ENCODE assay signal across 24 cellular contexts in genomic region chr6:24961852-24962251, GRCh38. TPM values are rescaled to one million over a fixed set of nuclear protein-coding genes. Genes with fewer than 3 reads are reported as not detected.
A peak's percentile ranks its signal among the peaks of the same experiment; 100 is the strongest.
DNase-seq lines count a peak whose midpoint lies in the region; ATAC-seq lines count a peak whose summit lies in the region.
"Had no signal": no experiment of that assay in that cellular context is flagged by ENCODE, and none has a peak within 500 bp of the region (broad histone marks: within the 10 kb centered on the region; RNA-seq: fewer than 3 reads in every experiment).

No MANE protein-coding gene starts in this region.

- no peaks in the 10 kb centered on the region for H3K9me3 ChIP-seq in effector memory CD4-positive, alpha-beta T cell (ENCODE audit: control insufficient read depth, low read length)
- H3K9me3 ChIP-seq: body of pancreas, heart left ventricle, SJCRH30, suprapubic skin had no signal

- H3K27me3 Mint-ChIP-seq in activated T-cell treated with anti-CD3 and anti-CD28 coated beads, Interleukin-2, amount 50 U/mL, for 72 hours (ENCODE audit: low read depth), result no peaks in the 10 kb centered on the region
- H3K27me3 Mint-ChIP-seq in IgD-negative memory B cell, result no peaks in the 10 kb centered on the region
- H3K27me3 Mint-ChIP-seq in stimulated activated memory B cell treated with anti-CD40 and anti-IgM and Interleukin-4, amounts not matched to agents 10 μg/mL and 1 μg/mL and 100 μg/mL, for 72 hours, result no peaks in the 10 kb centered on the region
- H3K27me3 Mint-ChIP-seq in activated T-helper 2 cell treated with anti-CD3 and anti-CD28 coated beads, Interferon-gamma antibody, Interleukin-2, Interleukin-4, amounts not matched to agents 10 μg/mL and 5 μg/mL and 100 μg/mL, durations not matched to agents 14 hours and 24 hours and 36 hours (ENCODE audit: low read depth), result no peaks in the 10 kb centered on the region

- H3K27ac ChIP-seq in effector memory CD4-positive, alpha-beta T cell (ENCODE audit: insufficient read depth, low read length, poor library complexity, severe bottlenecking), result peak overlapping the region; percentile 15
- H3K27ac ChIP-seq: BLaER1 treated with 17β-estradiol and CSF1 and Interleukin-3, amounts not matched to agents 10 nM and 100 nM; body of pancreas; SJCRH30; suprapubic skin had no signal

- intact Hi-C loops in activated T-helper 2 cell treated with anti-CD3 and anti-CD28 coated beads, Interferon-gamma antibody, Interleukin-2, Interleukin-4, amounts not matched to agents 10 μg/mL and 5 μg/mL and 100 μg/mL, durations not matched to agents 14 hours and 24 hours and 36 hours (cut with micrococcal nuclease), result no loop called here

- H3K36me3 Mint-ChIP-seq in activated T-cell treated with anti-CD3 and anti-CD28 coated beads, Interleukin-2, amount 50 U/mL, for 72 hours (ENCODE audit: insufficient read depth in 2 of 2), result peaks cover 5 to 13% of the 10 kb centered on the region in 2 donors
- H3K36me3 Mint-ChIP-seq in IgD-negative memory B cell, result peaks cover 4% of the 10 kb centered on the region
- H3K36me3 Mint-ChIP-seq in stimulated activated memory B cell treated with anti-CD40 and anti-IgM and Interleukin-4, amounts not matched to agents 10 μg/mL and 1 μg/mL and 100 μg/mL, for 72 hours, result peaks cover 26% of the 10 kb centered on the region
- peaks cover 28% of the 10 kb centered on the region for H3K36me3 Mint-ChIP-seq in activated T-helper 2 cell treated with anti-CD3 and anti-CD28 coated beads, Interferon-gamma antibody, Interleukin-2, Interleukin-4, amounts not matched to agents 10 μg/mL and 5 μg/mL and 100 μg/mL, durations not matched to agents 14 hours and 24 hours and 36 hours (ENCODE audit: low read depth)

- peak overlapping the region; percentile 83 for H3K27ac Mint-ChIP-seq in activated T-cell treated with anti-CD3 and anti-CD28 coated beads, Interleukin-2, amount 50 U/mL, for 72 hours
- peak overlapping the region in 2 of 3 donors; percentile 16 to 24 for H3K27ac Mint-ChIP-seq in IgD-negative memory B cell
- peak overlapping the region; percentile 65 for H3K27ac Mint-ChIP-seq in stimulated activated memory B cell treated with anti-CD40 and anti-IgM and Interleukin-4, amounts not matched to agents 10 μg/mL and 1 μg/mL and 100 μg/mL, for 72 hours
- H3K27ac Mint-ChIP-seq in activated T-helper 2 cell treated with anti-CD3 and anti-CD28 coated beads, Interferon-gamma antibody, Interleukin-2, Interleukin-4, amounts not matched to agents 10 μg/mL and 5 μg/mL and 100 μg/mL, durations not matched to agents 14 hours and 24 hours and 36 hours, result no peak overlapping the region

- ATAC-seq in activated T-cell treated with anti-CD3 and anti-CD28 coated beads, Interleukin-2, amount 50 U/mL, for 72 hours (replicated peaks in 1 of 2), result no peak
- no peak for ATAC-seq in stimulated activated memory B cell treated with anti-CD40 and anti-IgM and Interleukin-4, amounts not matched to agents 10 μg/mL and 1 μg/mL and 100 μg/mL, for 72 hours
- ATAC-seq in left lobe of liver, result no peak
- ATAC-seq: activated CD4-positive, CD25-positive, alpha-beta regulatory T cell treated with anti-CD3 and anti-CD28 coated beads, Interleukin-2, amount 50 U/mL, for 24 hours; body of pancreas; heart left ventricle; left colon had no signal

- H3K36me3 ChIP-seq in effector memory CD4-positive, alpha-beta T cell (ENCODE audit: control insufficient read depth, insufficient read depth, low read length), result peaks cover 4% of the 10 kb centered on the region
- H3K36me3 ChIP-seq: BLaER1 treated with 17β-estradiol and CSF1 and Interleukin-3, amounts not matched to agents 10 nM and 100 nM; heart left ventricle; SJCRH30; suprapubic skin had no signal

- DNase-seq in activated T-cell treated with anti-CD3 and anti-CD28 coated beads, Interleukin-2, amount 50 U/mL, for 72 hours, result no peak
- DNase-seq in activated T-cell treated with anti-CD3 and anti-CD28 coated beads for 4 hours, result no peak
- DNase-seq in effector memory CD4-positive, alpha-beta T cell, result no peak
- no peak for DNase-seq in dermis blood vessel endothelial cell
- no peak for DNase-seq in activated T-helper 2 cell treated with anti-CD3 and anti-CD28 coated beads, Interferon-gamma antibody, Interleukin-2, Interleukin-4, amounts not matched to agents 10 μg/mL and 5 μg/mL and 100 μg/mL, durations not matched to agents 14 hours and 24 hours and 36 hours (ENCODE audit: low spot score)
- no peak for DNase-seq in left lobe of liver (ENCODE audit: low spot score)
- DNase-seq: body of pancreas; effector CD4-positive, alpha-beta T cell; erythroblast; heart left ventricle; left colon; mesenchymal stem cell; MV-4-11; NCI-H187; NCI-H526 treated with DMSO at 0.1 percent for 48 hours; SJCRH30; small intestine; stimulated activated CD4-positive, alpha-beta T cell treated with anti-CD3 and anti-CD28 coated beads, Interleukin-1b, Interleukin-23, amount 100 ng/mL, for 48 hours had no signal

- no peak overlapping the region for H3K4me3 ChIP-seq in effector memory CD4-positive, alpha-beta T cell (ENCODE audit: insufficient read depth, low read depth, low read length, poor library complexity, severe bottlenecking)
- H3K4me3 ChIP-seq: BLaER1 treated with 17β-estradiol and CSF1 and Interleukin-3, amounts not matched to agents 10 nM and 100 nM; body of pancreas; heart left ventricle; SJCRH30; suprapubic skin had no signal

- peak overlapping the region in 1 of 2 donors; percentile 21 for H3K4me3 Mint-ChIP-seq in activated T-cell treated with anti-CD3 and anti-CD28 coated beads, Interleukin-2, amount 50 U/mL, for 72 hours
- H3K4me3 Mint-ChIP-seq in IgD-negative memory B cell, result peak overlapping the region in 1 of 4 donors; percentile 3
- no peak overlapping the region for H3K4me3 Mint-ChIP-seq in stimulated activated memory B cell treated with anti-CD40 and anti-IgM and Interleukin-4, amounts not matched to agents 10 μg/mL and 1 μg/mL and 100 μg/mL, for 72 hours
- H3K4me3 Mint-ChIP-seq in activated T-helper 2 cell treated with anti-CD3 and anti-CD28 coated beads, Interferon-gamma antibody, Interleukin-2, Interleukin-4, amounts not matched to agents 10 μg/mL and 5 μg/mL and 100 μg/mL, durations not matched to agents 14 hours and 24 hours and 36 hours (ENCODE audit: low read depth), result no peak overlapping the region

- H3K4me1 ChIP-seq in effector memory CD4-positive, alpha-beta T cell (ENCODE audit: control insufficient read depth, insufficient read depth, low read length, poor library complexity, severe bottlenecking), result peaks cover 36% of the 10 kb centered on the region
- H3K4me1 ChIP-seq: body of pancreas, SJCRH30 had no signal

- no peaks in the 10 kb centered on the region for H3K27me3 ChIP-seq in effector memory CD4-positive, alpha-beta T cell (replicated peaks; ENCODE audit: control insufficient read depth, insufficient read depth, low read length, poor library complexity, severe bottlenecking)
- H3K27me3 ChIP-seq: BLaER1 treated with 17β-estradiol and CSF1 and Interleukin-3, amounts not matched to agents 10 nM and 100 nM; body of pancreas; heart left ventricle; SJCRH30; suprapubic skin had no signal

- peaks cover 1 to 2% of the 10 kb centered on the region in 2 donors for H3K9me3 Mint-ChIP-seq in activated T-cell treated with anti-CD3 and anti-CD28 coated beads, Interleukin-2, amount 50 U/mL, for 72 hours
- H3K9me3 Mint-ChIP-seq in IgD-negative memory B cell, result peaks cover 0 to 3% (median 0%) of the 10 kb centered on the region in 3 donors
- peaks cover 6% of the 10 kb centered on the region for H3K9me3 Mint-ChIP-seq in stimulated activated memory B cell treated with anti-CD40 and anti-IgM and Interleukin-4, amounts not matched to agents 10 μg/mL and 1 μg/mL and 100 μg/mL, for 72 hours
- peaks cover 4% of the 10 kb centered on the region for H3K9me3 Mint-ChIP-seq in activated T-helper 2 cell treated with anti-CD3 and anti-CD28 coated beads, Interferon-gamma antibody, Interleukin-2, Interleukin-4, amounts not matched to agents 10 μg/mL and 5 μg/mL and 100 μg/mL, durations not matched to agents 14 hours and 24 hours and 36 hours

- H3K4me1 Mint-ChIP-seq in activated T-cell treated with anti-CD3 and anti-CD28 coated beads, Interleukin-2, amount 50 U/mL, for 72 hours (ENCODE audit: low read depth), result peaks cover 63% of the 10 kb centered on the region
- H3K4me1 Mint-ChIP-seq in IgD-negative memory B cell, result peaks cover 48 to 71% (median 63%) of the 10 kb centered on the region in 3 donors
- H3K4me1 Mint-ChIP-seq in stimulated activated memory B cell treated with anti-CD40 and anti-IgM and Interleukin-4, amounts not matched to agents 10 μg/mL and 1 μg/mL and 100 μg/mL, for 72 hours, result peaks cover 67% of the 10 kb centered on the region
- H3K4me1 Mint-ChIP-seq in activated T-helper 2 cell treated with anti-CD3 and anti-CD28 coated beads, Interferon-gamma antibody, Interleukin-2, Interleukin-4, amounts not matched to agents 10 μg/mL and 5 μg/mL and 100 μg/mL, durations not matched to agents 14 hours and 24 hours and 36 hours (ENCODE audit: low read depth), result peaks cover 37% of the 10 kb centered on the region

RNA-seq across cellular contexts. Expression of gene RIPOR2, which starts 26.1 kb away (rescaled TPM):
- 10 to 100 TPM; 67.0 to 69.7 TPM for total RNA-seq in activated T-cell treated with anti-CD3 and anti-CD28 coated beads, Interleukin-2, amount 50 U/mL, for 72 hours
- 561 TPM for polyA plus RNA-seq in IgD-negative memory B cell
- total RNA-seq in dermis blood vessel endothelial cell (under 0.01 TPM in 1 of 2 replicates, not detected in the other), left lobe of liver (3.0 TPM)
- total RNA-seq in activated T-helper 2 cell treated with anti-CD3 and anti-CD28 coated beads, Interferon-gamma antibody, Interleukin-2, Interleukin-4, amounts not matched to agents 10 μg/mL and 5 μg/mL and 100 μg/mL, durations not matched to agents 14 hours and 24 hours and 36 hours, result 8.5 and 9.4 TPM in 2 replicates
- total RNA-seq: H4 had no signal
